ENCODE assay signal across 9 cellular contexts in the genomic region with DNA sequence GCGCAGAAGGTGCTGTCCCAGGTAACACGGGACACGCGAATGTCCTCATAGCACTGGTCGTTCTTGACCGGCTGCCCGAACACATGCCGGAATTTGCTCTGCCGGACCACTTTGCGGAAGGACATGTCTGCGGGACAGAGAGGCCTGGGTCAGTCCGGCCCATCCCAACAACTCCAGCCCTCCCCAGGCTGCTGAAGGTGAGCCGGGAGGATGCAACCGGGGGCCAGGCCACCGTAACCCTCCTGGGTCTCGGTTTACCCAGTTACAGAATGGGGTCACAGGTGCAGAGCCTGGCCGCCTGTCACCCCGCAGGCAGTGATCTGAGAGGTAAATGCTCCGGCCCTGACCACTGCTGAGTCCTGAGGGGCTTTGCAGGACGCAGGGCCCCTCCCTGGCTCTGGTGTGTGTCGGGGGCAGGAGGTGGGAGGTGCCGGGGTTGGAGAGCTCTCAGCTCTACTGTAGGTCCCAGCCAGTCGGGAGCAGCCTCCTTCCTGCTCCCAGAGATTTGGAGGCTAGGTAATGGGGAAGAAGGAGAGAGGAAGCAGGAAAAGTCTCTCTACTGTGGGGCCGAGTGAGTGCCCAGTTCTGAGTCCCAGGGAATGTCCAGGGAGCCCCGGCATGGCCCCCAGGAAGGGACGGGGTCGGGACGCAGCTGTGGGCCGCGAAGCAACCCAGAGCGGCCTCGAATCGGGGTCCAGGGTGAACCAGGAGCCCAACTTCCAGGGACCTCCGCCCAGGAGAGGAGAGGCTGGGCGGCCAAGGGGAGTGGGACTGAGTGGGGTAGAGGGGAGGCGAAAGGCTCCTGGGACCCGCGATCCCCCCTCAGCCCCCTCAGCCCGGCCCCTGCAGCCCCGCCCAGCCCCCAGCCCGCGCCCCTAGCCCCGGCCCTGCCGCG. TPM values are rescaled to one million over a fixed set of nuclear protein-coding genes. Genes with fewer than 3 reads are reported as not detected.
DNase-seq lines count a peak whose midpoint lies in the region; ATAC-seq, FAIRE-seq and TF ChIP-seq lines count a peak whose summit lies in the region.
"Had no signal": no experiment of that assay in that cellular context is flagged by ENCODE, and none has a peak within 500 bp of the region (broad histone marks: within the 10 kb centered on the region; RNA-seq: fewer than 3 reads in every experiment).

No MANE protein-coding gene starts in this region.

- no peaks in the 10 kb centered on the region for H4K20me1 ChIP-seq in mammary epithelial cell (ENCODE audit: insufficient read depth, low read length)

- peak overlapping the region; percentile 85 to 96 (median 87) for H3K4me3 ChIP-seq in mammary epithelial cell (replicated peaks in 1 of 3; ENCODE audit: insufficient read depth in 1 of 3, low read depth in 2 of 3, low read length in 3 of 3)

- H3K36me3 Mint-ChIP-seq in mesothelial cell of epicardium: no peaks in the 10 kb centered on the region

- CTCF ChIA-PET in mammary epithelial cell (lab: Charles Lee; ENCODE audit: low non-redundant PET): interaction anchor here (0.6 kb wide), 1 partner anchor 56 kb away, joined by 10 read pairs; no protein-coding TSS in a partner anchor

- in situ Hi-C loops in mammary epithelial cell (cut with MboI; ENCODE audit: low sequenced_read_pairs in 2 of 2): no loop called here

- ATAC-seq in HG02678 (IDR thresholded peaks at IDR 0.05; ENCODE audit: unreplicated experiment): peak; percentile 9

- H3K79me2 ChIP-seq in mammary epithelial cell (ENCODE audit: insufficient read depth, low read length): peaks cover 16% of the 10 kb centered on the region

- H3K27ac Mint-ChIP-seq in mesothelial cell of epicardium: peak overlapping the region; percentile 97

- no peak for FAIRE-seq in GM12891 (lab: Jason Lieb, UNC)
- FAIRE-seq: GM18507 had no signal

- H3K27ac ChIP-seq in 22Rv1: peak overlapping the region; percentile 89
- peak overlapping the region; percentile 39 for H3K27ac ChIP-seq in mammary epithelial cell (ENCODE audit: insufficient read depth, low read depth, low read length)

- intact Hi-C loops in mammary epithelial cell (cut with micrococcal nuclease): loop anchor here (1.0 kb wide), 1 partner anchor 27 kb away; a partner anchor contains a TSS

- H3K4me1 ChIP-seq in mammary epithelial cell (ENCODE audit: insufficient read depth, low read length): peaks cover 9% of the 10 kb centered on the region

- BruUV-seq in mammary epithelial cell (replicated peaks; lab: Mats Ljungman, UMichigan): TSS peak; percentile 26

- peaks cover 14% of the 10 kb centered on the region for H3K4me1 Mint-ChIP-seq in mesothelial cell of epicardium

- TF ChIP-seq CTCF in 22Rv1 (IDR thresholded peaks at IDR 0.05) (no peak), mammary epithelial cell (conservative IDR thresholded peaks at IDR 0.05 in 1 of 2, IDR thresholded peaks at IDR 0.05 in 1 of 2; ENCODE audit: extremely low read depth in 1 of 2, insufficient read depth in 1 of 2, low read depth in 1 of 2, low read length in 2 of 2) (no peak), mesothelial cell of epicardium (IDR thresholded peaks at IDR 0.05; ENCODE audit: unreplicated experiment) (no peak)

- peak overlapping the region; percentile 81 for H3K4me3 Mint-ChIP-seq in mesothelial cell of epicardium

- WGBS in mammary epithelial cell (ENCODE audit: low coverage, missing lambda C conversion rate): 58% methylated on average over 24 of the region's 45 CpGs

- dilution Hi-C loops in mammary epithelial cell (cut with HindIII; ENCODE audit: low sequenced_read_pairs): no loop called here

- no peaks in the 10 kb centered on the region for H3K27me3 Mint-ChIP-seq in mesothelial cell of epicardium (ENCODE audit: low read depth)

- H3K9me3 ChIP-seq in mammary epithelial cell (replicated peaks; ENCODE audit: insufficient read depth, low read length): no peaks in the 10 kb centered on the region

- H2AFZ ChIP-seq in mammary epithelial cell (ENCODE audit: low read depth, low read length): peak overlapping the region; percentile 75

- no peak for DNase-seq in mammary epithelial cell
- DNase-seq in mesothelial cell of epicardium (ENCODE audit: low spot score in 2 of 2, unreplicated experiment in 2 of 2): no peak
- no peak for DNase-seq in NCI-H146 treated with DMSO at 0.1 percent for 48 hours (lab: John Stamatoyannopoulos, UW; ENCODE audit: unreplicated experiment)
- DNase-seq in GM12891 (ENCODE audit: insufficient read length, low spot score): no peak
- no peak for DNase-seq in NCI-H187 (lab: John Stamatoyannopoulos, UW)
- DNase-seq in activated effector memory CD4-positive, alpha-beta T cell treated with Interleukin-2 at 50 U/mL for 16 hours: no peak

- H3K9me3 Mint-ChIP-seq in mesothelial cell of epicardium: no peaks in the 10 kb centered on the region

- TF ChIP-seq POLR2A in GM12891 (IDR thresholded peaks at IDR 0.05; ENCODE audit: low read depth, low read length): no peak

- H3K36me3 ChIP-seq in mammary epithelial cell (ENCODE audit: insufficient read depth, low read length): no peaks in the 10 kb centered on the region

- H3K27me3 ChIP-seq in mammary epithelial cell (ENCODE audit: insufficient read depth, low read length): no peaks in the 10 kb centered on the region

- peak overlapping the region; percentile 37 for H3K9ac ChIP-seq in mammary epithelial cell (ENCODE audit: insufficient read depth, low read length)

- H3K4me2 ChIP-seq in mammary epithelial cell (ENCODE audit: insufficient read depth, low read depth, low read length): peak overlapping the region; percentile 97

TF ChIP-seq in GM12891, 5 proteins besides CTCF, POLR2A, EP300 and RAD21:
- no peak for TF ChIP-seq TAF1 (IDR thresholded peaks at IDR 0.05; ENCODE audit: low read depth, low read length)
- TF ChIP-seq POLR2AphosphoS5 (IDR thresholded peaks at IDR 0.05; ENCODE audit: low read depth, low read length): no peak
- no peak for TF ChIP-seq POU2F2 (IDR thresholded peaks at IDR 0.05; ENCODE audit: low read depth, low read length)
- TF ChIP-seq SPI1 (IDR thresholded peaks at IDR 0.05; ENCODE audit: low read depth, low read length): no peak
- no peak for TF ChIP-seq PAX5 (IDR thresholded peaks at IDR 0.05; ENCODE audit: insufficient read depth, low read length, severe bottlenecking)
TF ChIP-seq in GM12891: peak in this region for 0.

RNA-seq across cellular contexts. Expression of a gene that starts 0.5 kb away (rescaled TPM):
- total RNA-seq in mammary epithelial cell (10 to 100 TPM; 62.8 to 74.4 TPM), mesothelial cell of epicardium (70.2 to 75.7 TPM (median 71.7 TPM) in 3 replicates)
- 77.3 TPM for polyA plus RNA-seq in mammary epithelial cell
- polyA minus RNA-seq in mammary epithelial cell: 50.2 TPM
- 25.2 TPM for polyA plus RNA-seq in GM12891 (2012; ENCODE audit: low read depth, missing spikeins)

RNA-seq across cellular contexts. Expression of a gene that starts 5.3 kb away (rescaled TPM):
- total RNA-seq in mammary epithelial cell (1 to 10 TPM in 1 of 2 donors, not detected in 1; 1.2 TPM), mesothelial cell of epicardium (1.4 to 1.8 TPM (median 1.6 TPM) in 3 replicates)
- 0.18 TPM for polyA plus RNA-seq in mammary epithelial cell
- 0.93 TPM for polyA minus RNA-seq in mammary epithelial cell
- polyA plus RNA-seq in GM12891 (2012; ENCODE audit: low read depth, missing spikeins): 179 TPM

RNA-seq across cellular contexts. Expression of a gene that starts 9.8 kb away (rescaled TPM):
- not detected for total RNA-seq in mammary epithelial cell
- polyA plus RNA-seq in mammary epithelial cell: not detected
- polyA minus RNA-seq in mammary epithelial cell: not detected
- total RNA-seq in mesothelial cell of epicardium: 0.16 TPM in 1 of 3 replicates, not detected in the others
- polyA plus RNA-seq in GM12891 (2012; ENCODE audit: low read depth, missing spikeins): not detected

RNA-seq across cellular contexts. Expression of a gene that starts 12.4 kb away (rescaled TPM):
- total RNA-seq in mammary epithelial cell (1 to 10 TPM; 1.8 to 5.8 TPM), mesothelial cell of epicardium (0.29 to 0.43 TPM (median 0.33 TPM) in 3 replicates)
- 0.52 TPM for polyA plus RNA-seq in mammary epithelial cell
- not detected for polyA minus RNA-seq in mammary epithelial cell
- 0.12 TPM for polyA plus RNA-seq in GM12891 (2012; ENCODE audit: low read depth, missing spikeins)

RNA-seq across cellular contexts. Expression of a gene that starts 14.5 kb away (rescaled TPM):
- total RNA-seq in mammary epithelial cell: 10 to 100 TPM; 35.7 to 62.3 TPM
- 58.7 TPM for polyA plus RNA-seq in mammary epithelial cell
- 76.8 TPM for polyA minus RNA-seq in mammary epithelial cell
- total RNA-seq in mesothelial cell of epicardium: 59.7 to 63.1 TPM (median 62.2 TPM) in 3 replicates
- polyA plus RNA-seq in GM12891 (2012; ENCODE audit: low read depth, missing spikeins): 38.0 TPM
